In the genomic region with DNA sequence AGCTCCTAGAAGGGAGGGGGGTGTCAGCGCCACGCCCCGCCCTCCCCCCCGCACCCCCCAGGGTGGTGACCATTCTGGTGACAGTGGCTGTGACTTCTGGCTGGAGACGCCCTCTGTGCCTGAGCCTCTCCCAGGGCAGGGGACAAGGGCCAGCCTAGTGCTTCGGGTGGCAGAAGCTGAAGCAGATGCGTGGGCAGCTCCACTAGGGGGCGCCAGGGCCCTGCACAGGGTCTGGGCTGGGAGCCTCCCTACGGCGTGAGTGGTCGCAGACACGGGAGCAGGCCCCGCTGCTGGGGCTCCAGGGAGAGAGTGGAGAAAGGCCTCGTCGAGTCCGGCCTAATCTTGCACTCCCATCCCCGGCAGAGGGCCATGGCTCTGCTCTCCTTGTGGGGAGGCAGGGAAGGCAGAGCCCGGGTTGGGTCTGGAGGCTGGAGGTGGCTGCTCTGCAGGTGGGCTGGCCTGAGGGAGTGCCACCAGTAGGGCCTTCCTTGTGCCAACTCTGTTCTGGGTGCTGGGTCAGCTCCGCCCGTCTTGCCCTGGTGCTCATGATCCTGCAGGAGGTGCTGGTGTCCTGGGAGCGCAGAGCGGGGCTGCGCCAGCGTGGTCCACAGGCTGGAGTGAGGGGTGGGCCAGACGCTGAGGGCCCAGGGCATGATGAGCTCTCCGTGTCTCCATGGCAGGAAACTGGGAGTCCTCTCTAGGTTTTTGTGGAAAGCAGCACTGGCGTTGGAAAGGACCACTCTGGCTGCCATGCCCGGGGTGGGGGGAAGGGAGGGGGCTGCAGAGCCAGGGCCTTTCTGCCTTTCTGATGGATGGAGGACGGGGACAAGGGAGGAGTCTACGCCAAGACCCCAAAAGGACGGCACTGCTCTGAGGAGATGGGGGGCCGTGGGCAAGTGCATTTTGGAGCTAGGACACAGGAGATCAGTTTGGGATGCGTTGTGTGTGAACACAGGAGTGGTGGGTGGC, we compare ENCODE assay signal across 1 cellular context.
A peak's percentile ranks its signal among the peaks of the same experiment; 100 is the strongest.
TF ChIP-seq lines count a peak whose summit lies in the region.

No MANE protein-coding gene starts in this region.

TF ChIP-seq in H1, 55 proteins besides CTCF, POLR2A, EP300 and RAD21:
- TF ChIP-seq RXRA (IDR thresholded peaks at IDR 0.05; ENCODE audit: insufficient read depth, low read depth, low read length) = no peak
- no peak for TF ChIP-seq EGR1 (IDR thresholded peaks at IDR 0.05; ENCODE audit: borderline replicate concordance, low read depth, low read length)
- 0 out of 2 replicates have a peak, but pooled peaks have one; percentile 12 for TF ChIP-seq CHD2 (IDR thresholded peaks at IDR 0.05; ENCODE audit: low read length)
- TF ChIP-seq CREB1 (IDR thresholded peaks at IDR 0.05) = peak; percentile 73
- TF ChIP-seq, protein P1, sequence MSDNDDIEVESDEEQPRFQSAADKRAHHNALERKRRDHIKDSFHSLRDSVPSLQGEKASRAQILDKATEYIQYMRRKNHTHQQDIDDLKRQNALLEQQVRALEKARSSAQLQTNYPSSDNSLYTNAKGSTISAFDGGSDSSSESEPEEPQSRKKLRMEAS (IDR thresholded peaks at IDR 0.05) = no peak
- no peak for TF ChIP-seq ZNF274 (IDR thresholded peaks at IDR 0.05; ENCODE audit: borderline replicate concordance, extremely low read depth, low read length)
- peak; percentile 77; the same call in 1 of the 2 replicates for TF ChIP-seq GABPA (IDR thresholded peaks at IDR 0.05; ENCODE audit: borderline replicate concordance, insufficient read depth, low read length)
- TF ChIP-seq MAFK (IDR thresholded peaks at IDR 0.05; ENCODE audit: low read depth, low read length) = no peak
- TF ChIP-seq RNF2 (IDR thresholded peaks at IDR 0.05; ENCODE audit: borderline replicate concordance, low read depth, low read length, missing control alignments, poor library complexity, severe bottlenecking) = no peak
- no peak for TF ChIP-seq BACH1 (IDR thresholded peaks at IDR 0.05; ENCODE audit: low read length)
- TF ChIP-seq FOSL1 (IDR thresholded peaks at IDR 0.05; ENCODE audit: insufficient read depth, low read depth, low read length) = no peak
- no peak for TF ChIP-seq ASH2L (IDR thresholded peaks at IDR 0.05; ENCODE audit: low read length)
- peak in 1 of 2 experiments; percentile 73; a peak in 1 of 4 replicates for TF ChIP-seq SIN3A (conservative IDR thresholded peaks at IDR 0.05 in 1 of 2, IDR thresholded peaks at IDR 0.05 in 1 of 2; ENCODE audit: low read depth in 1 of 2, low read length in 2 of 2)
- TF ChIP-seq TAF1 (IDR thresholded peaks at IDR 0.05; ENCODE audit: low read depth, low read length) = no peak
- TF ChIP-seq HDAC6 (IDR thresholded peaks at IDR 0.05; ENCODE audit: low read depth, low read length) = no peak
TF ChIP-seq in H1: peak in this region for 4.
